8 cellular contexts compared by ENCODE assay signal in the genomic region with DNA sequence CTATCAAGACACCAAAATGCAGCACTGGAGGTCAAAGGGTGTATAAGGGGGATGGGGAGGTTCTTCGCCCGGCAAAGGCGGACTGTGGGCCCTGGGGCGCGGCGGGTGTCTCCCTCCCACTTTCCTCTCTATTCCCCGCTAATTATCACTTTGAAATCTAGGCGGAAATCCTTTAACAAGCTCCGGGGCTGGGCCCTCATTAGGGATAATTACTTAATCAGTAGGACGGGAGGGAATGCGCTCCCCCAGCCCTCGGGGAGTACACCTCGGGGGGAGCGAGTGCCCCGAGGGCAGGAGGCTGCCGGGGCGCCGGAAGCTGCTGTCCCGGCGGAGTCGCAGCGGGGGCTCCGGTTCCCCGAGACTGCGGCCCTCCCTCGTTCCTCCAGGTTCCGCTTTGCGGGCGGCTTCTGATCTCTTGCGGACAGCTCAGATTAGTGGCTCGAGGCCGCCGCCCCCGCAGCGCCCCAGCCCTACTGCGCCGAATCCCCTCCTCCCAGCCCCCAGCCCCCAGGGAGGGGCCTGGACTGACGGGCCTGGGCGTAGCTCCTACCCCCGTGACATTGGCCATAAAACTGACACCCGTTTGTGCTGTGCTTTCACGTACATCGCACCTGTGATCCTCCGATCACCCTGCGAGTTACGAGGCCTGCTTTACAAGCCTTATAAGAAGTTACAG.
DNase-seq lines count a peak whose midpoint lies in the region; ATAC-seq and TF ChIP-seq lines count a peak whose summit lies in the region.

No MANE protein-coding gene starts in this region.

- DNase-seq in NCI-H82 (lab: John Stamatoyannopoulos, UW) (peak; percentile 69), activated T-cell treated with anti-CD3 and anti-CD28 coated beads for 48 hours (ENCODE audit: low read depth) (peak; percentile 82), fibroblast of mammary gland (ENCODE audit: low read depth) (no peak), nephron progenitor cell (peak; percentile 78), 8988T (no peak)
- peak; percentile 79 for DNase-seq in stimulated activated naive CD8-positive, alpha-beta T cell treated with anti-CD3 and anti-CD28 coated beads, Interleukin-15, Interleukin-2, amounts not matched to agents 100 U/mL and 50 U/mL, for 24 hours

- H3K9me3 ChIP-seq in BLaER1 treated with 17β-estradiol and CSF1 and Interleukin-3, amounts not matched to agents 10 nM and 100 nM (replicated peaks in 1 of 11): peaks cover 0 to 15% (median 8%) of the 10 kb centered on the region in 11 experiments; a peak in 13 of 22 replicates

- TF ChIP-seq CTCF in fibroblast of mammary gland (conservative IDR thresholded peaks at IDR 0.05; ENCODE audit: control insufficient read depth, insufficient read depth, low read depth, low read length) (no peak), nephron progenitor cell (IDR thresholded peaks at IDR 0.05) (no peak)

- peak; percentile 61 for ATAC-seq in GM21825 (IDR thresholded peaks at IDR 0.05; ENCODE audit: unreplicated experiment)
- peak; percentile 88 for ATAC-seq in stimulated activated naive CD8-positive, alpha-beta T cell treated with anti-CD3 and anti-CD28 coated beads, Interleukin-15, Interleukin-2, amounts not matched to agents 100 U/mL and 50 U/mL, for 24 hours

- peak overlapping the region; percentile 81 to 95 (median 90) for H3K4me2 ChIP-seq in BLaER1 treated with 17β-estradiol and CSF1 and Interleukin-3, amounts not matched to agents 10 nM and 100 nM

- peak overlapping the region; percentile 42 to 68 (median 56) for H3K4me3 ChIP-seq in BLaER1 treated with 17β-estradiol and CSF1 and Interleukin-3, amounts not matched to agents 10 nM and 100 nM
- peak overlapping the region; percentile 31 for H3K4me3 ChIP-seq in fibroblast of mammary gland (ENCODE audit: control insufficient read depth, low read depth, low read length)

- H3K27ac ChIP-seq in BLaER1 treated with 17β-estradiol and CSF1 and Interleukin-3, amounts not matched to agents 10 nM and 100 nM: peak overlapping the region; percentile 33 to 75 (median 63); a peak in 21 of 22 replicates

- peaks cover 10% of the 10 kb centered on the region for H3K9me3 Mint-ChIP-seq in nephron progenitor cell

- H3K36me3 ChIP-seq in BLaER1 treated with 17β-estradiol and CSF1 and Interleukin-3, amounts not matched to agents 10 nM and 100 nM: no peaks in the 10 kb centered on the region

- peak overlapping the region; percentile 76 for H3K4me3 Mint-ChIP-seq in nephron progenitor cell

- H3K27me3 ChIP-seq in BLaER1 treated with 17β-estradiol and CSF1 and Interleukin-3, amounts not matched to agents 10 nM and 100 nM: peaks cover 0 to 43% (median 8%) of the 10 kb centered on the region in 11 experiments; a peak in 10 of 22 replicates

- peaks cover 82% of the 10 kb centered on the region for H3K27me3 Mint-ChIP-seq in nephron progenitor cell (ENCODE audit: low read depth, poor library complexity)

- H3K9ac ChIP-seq in BLaER1 treated with 17β-estradiol and CSF1 and Interleukin-3, amounts not matched to agents 10 nM and 100 nM: peak overlapping the region; percentile 39 to 78 (median 72)

- H3K4me1 Mint-ChIP-seq in nephron progenitor cell: peaks cover 39% of the 10 kb centered on the region

- H3K4me1 ChIP-seq in BLaER1 treated with 17β-estradiol and CSF1 and Interleukin-3, amounts not matched to agents 10 nM and 100 nM: peaks cover 16 to 23% (median 21%) of the 10 kb centered on the region in 10 experiments

- no peaks in the 10 kb centered on the region; a peak in 1 of 22 replicates for H4K20me1 ChIP-seq in BLaER1 treated with 17β-estradiol and CSF1 and Interleukin-3, amounts not matched to agents 10 nM and 100 nM

- peak overlapping the region; percentile 37 for H3K27ac Mint-ChIP-seq in nephron progenitor cell

- H3K36me3 Mint-ChIP-seq in nephron progenitor cell (ENCODE audit: low read depth): no peaks in the 10 kb centered on the region

Comparison
In these comparisons a context has a peak if more than half of its experiments do, and no peak if none do; other contexts are left out.
1. DNase-seq: peak in NCI-H82 (single experiment), activated T-cell treated with anti-CD3 and anti-CD28 coated beads for 48 hours (single experiment), nephron progenitor cell (single experiment) and stimulated activated naive CD8-positive, alpha-beta T cell treated with anti-CD3 and anti-CD28 coated beads, Interleukin-15, Interleukin-2, amounts not matched to agents 100 U/mL and 50 U/mL, for 24 hours (single experiment); none in fibroblast of mammary gland (single experiment) and 8988T (single experiment).